1 cellular context compared by ENCODE assay signal in the genomic region with DNA sequence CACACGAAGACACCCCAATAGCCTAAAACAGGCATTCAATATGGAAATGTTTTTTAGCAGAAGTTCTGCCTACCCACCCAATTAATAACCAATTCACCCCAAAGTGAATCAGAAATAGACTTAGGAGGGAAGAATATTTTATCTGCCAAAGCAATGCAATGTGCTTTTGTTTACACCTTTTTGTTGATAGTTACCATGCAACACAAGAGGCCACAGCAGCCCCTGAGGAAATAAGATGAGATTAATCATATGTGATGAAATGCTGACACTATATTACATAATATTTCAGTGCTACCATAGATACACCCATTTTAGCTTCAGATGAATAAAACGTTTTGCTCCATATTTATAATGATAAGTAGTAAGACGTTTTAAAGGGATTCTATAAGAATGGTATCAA.
TF ChIP-seq lines count a peak whose summit lies in the region.

No MANE protein-coding gene starts in this region.

TF ChIP-seq in K562, 482 proteins besides CTCF, POLR2A, EP300 and RAD21 (continued from another document):
- TF ChIP-seq ZBTB11 (CRISPR knock-in tag; IDR thresholded peaks at IDR 0.05), result no peak
- no peak for TF ChIP-seq TRIM24 (IDR thresholded peaks at IDR 0.05)
- peak; percentile 43; the same call in 1 of the 2 replicates for TF ChIP-seq CEBPB (tag; IDR thresholded peaks at IDR 0.05)
- TF ChIP-seq, protein P1, sequence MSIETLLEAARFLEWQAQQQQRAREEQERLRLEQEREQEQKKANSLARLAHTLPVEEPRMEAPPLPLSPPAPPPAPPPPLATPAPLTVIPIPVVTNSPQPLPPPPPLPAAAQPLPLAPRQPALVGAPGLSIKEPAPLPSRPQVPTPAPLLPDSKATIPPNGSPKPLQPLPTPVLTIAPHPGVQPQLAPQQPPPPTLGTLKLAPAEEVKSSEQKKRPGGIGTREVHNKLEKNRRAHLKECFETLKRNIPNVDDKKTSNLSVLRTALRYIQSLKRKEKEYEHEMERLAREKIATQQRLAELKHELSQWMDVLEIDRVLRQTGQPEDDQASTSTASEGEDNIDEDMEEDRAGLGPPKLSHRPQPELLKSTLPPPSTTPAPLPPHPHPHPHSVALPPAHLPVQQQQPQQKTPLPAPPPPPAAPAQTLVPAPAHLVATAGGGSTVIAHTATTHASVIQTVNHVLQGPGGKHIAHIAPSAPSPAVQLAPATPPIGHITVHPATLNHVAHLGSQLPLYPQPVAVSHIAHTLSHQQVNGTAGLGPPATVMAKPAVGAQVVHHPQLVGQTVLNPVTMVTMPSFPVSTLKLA (conservative IDR thresholded peaks at IDR 0.05), result no peak
- TF ChIP-seq JUND (IDR thresholded peaks at IDR 0.05; ENCODE audit: borderline replicate concordance, low read depth, low read length), result no peak
- no peak for TF ChIP-seq JUND (tag; IDR thresholded peaks at IDR 0.05; ENCODE audit: borderline replicate concordance, low read depth, low read length)
- no peak for TF ChIP-seq HLTF (IDR thresholded peaks at IDR 0.05)
- TF ChIP-seq, protein P2, sequence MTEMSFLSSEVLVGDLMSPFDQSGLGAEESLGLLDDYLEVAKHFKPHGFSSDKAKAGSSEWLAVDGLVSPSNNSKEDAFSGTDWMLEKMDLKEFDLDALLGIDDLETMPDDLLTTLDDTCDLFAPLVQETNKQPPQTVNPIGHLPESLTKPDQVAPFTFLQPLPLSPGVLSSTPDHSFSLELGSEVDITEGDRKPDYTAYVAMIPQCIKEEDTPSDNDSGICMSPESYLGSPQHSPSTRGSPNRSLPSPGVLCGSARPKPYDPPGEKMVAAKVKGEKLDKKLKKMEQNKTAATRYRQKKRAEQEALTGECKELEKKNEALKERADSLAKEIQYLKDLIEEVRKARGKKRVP (CRISPR knock-in tag; IDR thresholded peaks at IDR 0.05), result 0 out of 2 replicates have a peak, but pooled peaks have one; percentile 28
- TF ChIP-seq CEBPG (CRISPR knock-in tag; IDR thresholded peaks at IDR 0.05), result no peak
- peak; percentile 78 to 88 for TF ChIP-seq CEBPG (tag; conservative IDR thresholded peaks at IDR 0.05 in 1 of 2, IDR thresholded peaks at IDR 0.05 in 1 of 2)
- TF ChIP-seq ZEB2 (IDR thresholded peaks at IDR 0.05), result no peak
- TF ChIP-seq CREB3 (tag; conservative IDR thresholded peaks at IDR 0.05; ENCODE audit: low read depth), result no peak
